In genomic region chr16:79349803-79350202, GRCh38 we compare ENCODE assay signal across 34 cellular contexts.
"Had no signal": no experiment of that assay in that cellular context is flagged by ENCODE, and none has a peak within 500 bp of the region (broad histone marks: within the 10 kb centered on the region; RNA-seq: fewer than 3 reads in every experiment).

No MANE protein-coding gene starts in this region.

- H3K36me3 ChIP-seq: MG63 had no signal

- H3K4me3 ChIP-seq: MG63 had no signal

- H3K27me3 ChIP-seq: MG63 had no signal

- DNase-seq: Kasumi-1, MG63, MM.1S, MV-4-11, NCI-H1048, NCI-H1092, NCI-H1092 treated with DMSO at 0.1 percent for 48 hours, NCI-H1105, NCI-H1105 treated with DMSO at 0.1 percent for 48 hours, NCI-H1417, NCI-H1417 treated with DMSO at 0.1 percent for 48 hours, NCI-H1436, NCI-H1436 treated with DMSO at 0.1 percent for 48 hours, NCI-H1694, NCI-H1694 treated with DMSO at 0.1 percent for 48 hours, NCI-H187, NCI-H187 treated with DMSO at 0.1 percent for 48 hours, NCI-H1930, NCI-H2029, NCI-H2029 treated with DMSO at 0.1 percent for 48 hours, NCI-H2081, NCI-H2081 treated with DMSO at 0.1 percent for 48 hours, NCI-H2107, NCI-H2171, NCI-H2171 treated with DMSO at 0.1 percent for 48 hours, NCI-H2227 treated with DMSO at 0.1 percent for 48 hours, NCI-H226, NCI-H345, NCI-H446, NCI-H446 treated with DMSO at 0.1 percent for 48 hours, NCI-H510A, NCI-H510A treated with DMSO at 0.1 percent for 48 hours, NCI-H524, NCI-H524 treated with DMSO at 0.1 percent for 48 hours had no signal

- H3K9me3 ChIP-seq: MG63 had no signal
